Comparison of ENCODE assay signal across 12 cellular contexts in the genomic region with DNA sequence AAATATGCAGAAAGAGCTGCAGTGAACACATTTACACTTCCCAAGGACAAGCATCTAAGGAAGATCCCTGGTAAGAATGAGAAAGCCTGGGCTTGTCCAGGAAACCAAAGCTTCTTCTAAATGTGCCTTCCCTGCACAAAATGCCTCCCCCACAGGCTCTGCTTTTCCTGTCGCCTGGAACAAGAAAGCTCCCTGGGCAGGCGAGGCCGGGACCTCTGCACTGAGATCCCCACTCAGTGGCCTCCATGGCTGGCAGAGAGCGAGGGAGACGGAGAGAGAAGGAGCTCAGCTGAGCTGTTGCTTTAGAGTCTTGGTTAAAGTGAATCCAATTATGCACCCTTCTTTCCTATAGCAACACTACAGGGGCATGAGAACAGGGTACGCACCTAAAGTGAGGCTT.
DNase-seq lines count a peak whose midpoint lies in the region; ATAC-seq and TF ChIP-seq lines count a peak whose summit lies in the region.
"Had no signal": no experiment of that assay in that cellular context is flagged by ENCODE, and none has a peak within 500 bp of the region (broad histone marks: within the 10 kb centered on the region; RNA-seq: fewer than 3 reads in every experiment).

No MANE protein-coding gene starts in this region.

- H3K36me3 ChIP-seq in heart right ventricle (no peaks in the 10 kb centered on the region), gastroesophageal sphincter (no peaks in the 10 kb centered on the region), urinary bladder (ENCODE audit: insufficient read depth) (no peaks in the 10 kb centered on the region)
- H3K36me3 ChIP-seq: thoracic aorta had no signal

- ATAC-seq in heart right ventricle (peak in 1 of 8 donors; percentile 1), Right ventricle myocardium inferior (no peak), gastroesophageal sphincter (no peak), HG02981 (IDR thresholded peaks at IDR 0.05; ENCODE audit: unreplicated experiment) (no peak)
- ATAC-seq: activated T-helper 17 cell treated with anti-CD3 and anti-CD28 coated beads, Interleukin-2, amount 50 U/mL, for 72 hours; T-cell had no signal

- no peaks in the 10 kb centered on the region for H3K27me3 Mint-ChIP-seq in progenitor cell of endocrine pancreas
- H3K27me3 Mint-ChIP-seq: activated CD4-positive, alpha-beta T cell treated with anti-CD3 and anti-CD28 coated beads, Interleukin-2, amount 10 ng/mL, durations not matched to agents 7 days and 5 days; activated T-helper 17 cell treated with anti-CD3 and anti-CD28 coated beads, Interleukin-2, amount 50 U/mL, for 72 hours; T-cell had no signal

- H3K36me3 Mint-ChIP-seq in progenitor cell of endocrine pancreas (ENCODE audit: insufficient read depth), result peaks cover 22% of the 10 kb centered on the region

- H3K4me1 Mint-ChIP-seq in progenitor cell of endocrine pancreas (ENCODE audit: low read depth), result peaks cover 4% of the 10 kb centered on the region

- H3K27me3 ChIP-seq in heart right ventricle (no peaks in the 10 kb centered on the region), gastroesophageal sphincter (no peaks in the 10 kb centered on the region)

- WGBS in heart right ventricle, 2 donors, result 62 to 66% methylated on average over 6 of the region's 6 CpGs
- WGBS in gastroesophageal sphincter (ENCODE audit: low coverage in 1 of 2), 2 donors, result 71 to 100% methylated on average over 1 to 6 of the region's 6 CpGs
- 58% methylated on average over 6 of the region's 6 CpGs for WGBS in urinary bladder

- TF ChIP-seq EP300 in gastroesophageal sphincter (IDR thresholded peaks at IDR 0.05), result no peak

- peaks cover 22 to 58% (median 55%) of the 10 kb centered on the region in 9 donors for H3K4me1 ChIP-seq in heart right ventricle
- H3K4me1 ChIP-seq in gastroesophageal sphincter, result peaks cover 0 to 55% (median 22%) of the 10 kb centered on the region in 3 donors
- no peaks in the 10 kb centered on the region for H3K4me1 ChIP-seq in urinary bladder (ENCODE audit: insufficient read depth)

- no peaks in the 10 kb centered on the region for H3K9me3 Mint-ChIP-seq in progenitor cell of endocrine pancreas (ENCODE audit: low read depth)
- H3K9me3 Mint-ChIP-seq: activated CD4-positive, alpha-beta T cell treated with anti-CD3 and anti-CD28 coated beads, Interleukin-2, amount 10 ng/mL, durations not matched to agents 7 days and 5 days; activated T-helper 17 cell treated with anti-CD3 and anti-CD28 coated beads, Interleukin-2, amount 50 U/mL, for 72 hours; T-cell had no signal

- H3K4me3 Mint-ChIP-seq in progenitor cell of endocrine pancreas (ENCODE audit: low read depth), result no peak overlapping the region
- H3K4me3 Mint-ChIP-seq: activated CD4-positive, alpha-beta T cell treated with anti-CD3 and anti-CD28 coated beads, Interleukin-2, amount 10 ng/mL, durations not matched to agents 7 days and 5 days; activated T-helper 17 cell treated with anti-CD3 and anti-CD28 coated beads, Interleukin-2, amount 50 U/mL, for 72 hours; T-cell had no signal

- H3K4me3 ChIP-seq in heart right ventricle (peak overlapping the region in 8 of 10 donors; percentile 1 to 49 (median 23)), gastroesophageal sphincter (no peak overlapping the region), urinary bladder (ENCODE audit: low read depth, low read length) (no peak overlapping the region)
- H3K4me3 ChIP-seq: thoracic aorta had no signal

- H3K27ac Mint-ChIP-seq in progenitor cell of endocrine pancreas, result peak overlapping the region; percentile 49
- H3K27ac Mint-ChIP-seq: activated CD4-positive, alpha-beta T cell treated with anti-CD3 and anti-CD28 coated beads, Interleukin-2, amount 10 ng/mL, durations not matched to agents 7 days and 5 days; activated T-helper 17 cell treated with anti-CD3 and anti-CD28 coated beads, Interleukin-2, amount 50 U/mL, for 72 hours; T-cell had no signal

- H3K27ac ChIP-seq in heart right ventricle, result peak overlapping the region; percentile 61 to 99 (median 94)
- H3K27ac ChIP-seq in gastroesophageal sphincter, result peak overlapping the region; percentile 16 to 90 (median 78)
- H3K27ac ChIP-seq in urinary bladder (ENCODE audit: low read depth), result peak overlapping the region; percentile 3

- H3K9me3 ChIP-seq in heart right ventricle (no peaks in the 10 kb centered on the region), gastroesophageal sphincter (no peaks in the 10 kb centered on the region)
- H3K9me3 ChIP-seq: thoracic aorta had no signal

- intact Hi-C loops in heart right ventricle (cut with DNase I), result loop anchor here in 8 of 10 donors (2.0 to 10.0 kb wide), 9 partner anchors 34 to 99 kb away; partner anchors contain the start of gene GNA12 (in 4 of the 8)
- intact Hi-C loops in Right ventricle myocardium inferior (cut with DNase I), result loop anchor here (2.0 to 5.0 kb wide), 2 partner anchors 33 to 79 kb away; partner anchors contain the start of gene GNA12
- intact Hi-C loops in head of caudate nucleus (cut with DNase I), result no loop called here

- no peak for TF ChIP-seq POLR2A in gastroesophageal sphincter (IDR thresholded peaks at IDR 0.05)

- no peak for TF ChIP-seq CTCF in heart right ventricle (IDR thresholded peaks at IDR 0.05)
- no peak for TF ChIP-seq CTCF in gastroesophageal sphincter (IDR thresholded peaks at IDR 0.05)
- TF ChIP-seq CTCF in progenitor cell of endocrine pancreas (IDR thresholded peaks at IDR 0.05; ENCODE audit: unreplicated experiment), result no peak

- DNase-seq in heart right ventricle (no peak), Right ventricle myocardium inferior (ENCODE audit: missing footprints) (no peak), progenitor cell of endocrine pancreas (ENCODE audit: low spot score, unreplicated experiment) (no peak), head of caudate nucleus (no peak)
- DNase-seq in activated naive CD4-positive, alpha-beta T cell treated with anti-CD3 and anti-CD28 coated beads, Interleukin-2, amount 50 U/mL, for 16 hours, result no peak
- DNase-seq: activated CD4-positive, alpha-beta T cell treated with anti-CD3 and anti-CD28 coated beads, Interleukin-2, amount 10 ng/mL, durations not matched to agents 7 days and 5 days; T-cell had no signal

Comparison
In these comparisons a context has a peak if more than half of its experiments do, and no peak if none do; other contexts are left out.
1. H3K27ac ChIP-seq: peak in every context shown above with its lines; median percentile 94 in heart right ventricle; 78 in gastroesophageal sphincter; 3 in urinary bladder.
2. H3K4me3 ChIP-seq: peak in heart right ventricle (8 of 10); none in gastroesophageal sphincter (0 of 2) and urinary bladder (single experiment).